ENCODE assay signal across 8 cellular contexts in genomic region chr17:4789701-4789950, GRCh38. TPM values are rescaled to one million over a fixed set of nuclear protein-coding genes. Genes with fewer than 3 reads are reported as not detected.
DNase-seq lines count a peak whose midpoint lies in the region; ATAC-seq and TF ChIP-seq lines count a peak whose summit lies in the region.

No MANE protein-coding gene starts in this region.

- no peaks in the 10 kb centered on the region for H4K20me1 ChIP-seq in SK-N-SH (ENCODE audit: insufficient read depth)

- peak overlapping the region; percentile 99 for H3K4me2 ChIP-seq in SK-N-SH

- no peaks in the 10 kb centered on the region for H3K9me2 ChIP-seq in SK-N-SH

- TF ChIP-seq EP300 in SK-N-SH (IDR thresholded peaks at IDR 0.05; ENCODE audit: borderline replicate concordance in 1 of 2, low read depth in 1 of 2, low read length in 1 of 2), result no peak

- TF ChIP-seq RAD21 in SK-N-SH (IDR thresholded peaks at IDR 0.05; ENCODE audit: low read length), result no peak

- peaks cover 5% of the 10 kb centered on the region for H3F3A ChIP-seq in SK-N-SH (replicated peaks; ENCODE audit: insufficient read depth)

- H3K27ac ChIP-seq in SK-N-SH (ENCODE audit: low read depth in 2 of 2, low read length in 1 of 2), result peak overlapping the region; percentile 70 to 82
- peak overlapping the region; percentile 84 for H3K27ac ChIP-seq in stomach smooth muscle (ENCODE audit: low read length)

- ATAC-seq in SK-N-SH treated with all-trans-retinoic acid at 6 μM for 48 hours, result no peak

- no peaks in the 10 kb centered on the region for H3K27me3 ChIP-seq in SK-N-SH (ENCODE audit: insufficient read depth)
- peaks cover 5 to 7% of the 10 kb centered on the region in 2 donors for H3K27me3 ChIP-seq in stomach smooth muscle (ENCODE audit: control insufficient read depth in 1 of 2, insufficient read depth in 2 of 2, low read length in 2 of 2)

- H3K4me3 ChIP-seq in SK-N-SH (ENCODE audit: low read depth in 2 of 2, low read length in 1 of 2), result peak overlapping the region; percentile 59 to 79
- H3K4me3 ChIP-seq in WI38 (ENCODE audit: low read depth, low read length), result peak overlapping the region; percentile 62
- H3K4me3 ChIP-seq in iPS-11a (ENCODE audit: low read depth, low read length), result peak overlapping the region; percentile 69
- peak overlapping the region; percentile 77 to 86 for H3K4me3 ChIP-seq in stomach smooth muscle (ENCODE audit: low read length in 2 of 2)

- H3K36me3 ChIP-seq in SK-N-SH (replicated peaks in 1 of 2; ENCODE audit: control insufficient read depth in 1 of 2, insufficient read depth in 2 of 2, low read length in 1 of 2), result no peaks in the 10 kb centered on the region
- H3K36me3 ChIP-seq in stomach smooth muscle (ENCODE audit: control insufficient read depth in 2 of 2, insufficient read depth in 2 of 2, low read length in 2 of 2), result no peaks in the 10 kb centered on the region

- no peaks in the 10 kb centered on the region for H3K9me3 ChIP-seq in SK-N-SH
- no peaks in the 10 kb centered on the region for H3K9me3 ChIP-seq in stomach smooth muscle (ENCODE audit: control insufficient read depth in 2 of 2, low read length in 2 of 2)

- 0% methylated on average over 2 of the region's 25 CpGs for WGBS in SK-N-SH (ENCODE audit: low lambda C conversion rate)

- CTCF ChIA-PET in SK-N-SH (lab: Yijun Ruan, JAX), result interaction anchor here (0.6 to 10.5 kb wide), 44 partner anchors 8 to 224 kb away, joined by 3 to 235 read pairs (median 5); partner anchors contain the start of genes ARRB2, C17orf107, CAMTA2 and CHRNE

- TF ChIP-seq CTCF in SK-N-SH (IDR thresholded peaks at IDR 0.05), result no peak
- no peak for TF ChIP-seq CTCF in WI38 (IDR thresholded peaks at IDR 0.05; ENCODE audit: low read depth, low read length)
- TF ChIP-seq CTCF in GM13976 (IDR thresholded peaks at IDR 0.05; ENCODE audit: borderline replicate concordance, control extremely low read depth, extremely low read depth, insufficient read depth, missing control alignments), result no peak

- no peaks in the 10 kb centered on the region for H3K79me2 ChIP-seq in SK-N-SH (ENCODE audit: insufficient read depth)

- H2AFZ ChIP-seq in SK-N-SH (ENCODE audit: low read depth), result peak overlapping the region; percentile 85

- in situ Hi-C loops in GM13976 (cut with MboI; ENCODE audit: low sequenced_read_pairs, unreplicated experiment), result loop anchor here (10.0 kb wide), 1 partner anchor 95 kb away; no protein-coding TSS in a partner anchor

- POLR2A ChIA-PET in SK-N-SH (lab: Yijun Ruan, JAX), result interaction anchor here (1.0 to 1.8 kb wide), 7 partner anchors 17 to 177 kb away, joined by 3 to 10 read pairs (median 4); partner anchors contain the start of genes MINK1, PLD2, SPAG7 and TM4SF5

- H3K4me1 ChIP-seq in SK-N-SH (ENCODE audit: control insufficient read depth in 1 of 2, insufficient read depth in 2 of 2, low read depth in 1 of 2, low read length in 1 of 2), result peaks cover 8 to 19% of the 10 kb centered on the region in 2 experiments; a peak in 2 of 4 replicates
- peaks cover 35% of the 10 kb centered on the region for H3K4me1 ChIP-seq in stomach smooth muscle (ENCODE audit: control insufficient read depth, insufficient read depth, low read length)

- DNase-seq in SK-N-SH (no peak), NCI-H1417 treated with DMSO at 0.1 percent for 48 hours (lab: John Stamatoyannopoulos, UW) (no peak), GM13976 (ENCODE audit: low spot score) (no peak), SW 1271 (lab: John Stamatoyannopoulos, UW) (no peak)

- H3K9ac ChIP-seq in SK-N-SH, result peak overlapping the region; percentile 75; the same call in 1 of the 2 replicates
- peak overlapping the region; percentile 85 to 87 for H3K9ac ChIP-seq in stomach smooth muscle (ENCODE audit: low read length in 2 of 2)

TF ChIP-seq in SK-N-SH, 30 proteins besides CTCF, POLR2A, EP300 and RAD21:
- peak; percentile 51 for TF ChIP-seq YY1 (IDR thresholded peaks at IDR 0.05; ENCODE audit: low read depth)
- TF ChIP-seq RFX5 (IDR thresholded peaks at IDR 0.05; ENCODE audit: low read length), result no peak
- TF ChIP-seq GABPA (IDR thresholded peaks at IDR 0.05; ENCODE audit: low read depth), result 0 out of 2 replicates have a peak, but pooled peaks have one; percentile 5
TF ChIP-seq in SK-N-SH: peak in this region for 2.

TF ChIP-seq in SK-N-SH treated with all-trans-retinoic acid at 6 μM for 48 hours, 23 proteins besides CTCF, POLR2A, EP300 and RAD21:
- no peak for TF ChIP-seq CSRNP3 (CRISPR knock-in tag; IDR thresholded peaks at IDR 0.05)

RNA-seq across cellular contexts. Expression of gene GLTPD2, which starts 0.9 kb away (rescaled TPM):
- not detected in 2 replicates for polyA plus RNA-seq in SK-N-SH (2012; rRNA removed)
- not detected in 2 replicates for polyA plus RNA-seq in SK-N-SH (2012; cell fraction: cytosol; rRNA removed)
- polyA plus RNA-seq in SK-N-SH (2012; cell fraction: nucleus; rRNA removed), result 0.07 TPM in 1 of 2 replicates, not detected in the other

RNA-seq across cellular contexts. Expression of gene VMO1, which starts 3.5 kb away (rescaled TPM):
- polyA plus RNA-seq in SK-N-SH (2012; rRNA removed), result 0.76 and 1.3 TPM in 2 replicates
- polyA plus RNA-seq in SK-N-SH (2012; cell fraction: cytosol; rRNA removed), result 0.39 and 0.62 TPM in 2 replicates
- 1.6 and 5.5 TPM in 2 replicates for polyA plus RNA-seq in SK-N-SH (2012; cell fraction: nucleus; rRNA removed)

RNA-seq across cellular contexts. Expression of gene PSMB6, which starts 6.3 kb away (rescaled TPM):
- polyA plus RNA-seq in SK-N-SH (2012; rRNA removed), result 325 and 331 TPM in 2 replicates
- polyA plus RNA-seq in SK-N-SH (2012; cell fraction: cytosol; rRNA removed), result 253 and 290 TPM in 2 replicates
- polyA plus RNA-seq in SK-N-SH (2012; cell fraction: nucleus; rRNA removed), result 152 and 202 TPM in 2 replicates

RNA-seq across cellular contexts. Expression of gene PLD2, which starts 17.3 kb away (rescaled TPM):
- 42.5 and 49.2 TPM in 2 replicates for polyA plus RNA-seq in SK-N-SH (2012; rRNA removed)
- 12.3 and 17.3 TPM in 2 replicates for polyA plus RNA-seq in SK-N-SH (2012; cell fraction: cytosol; rRNA removed)
- polyA plus RNA-seq in SK-N-SH (2012; cell fraction: nucleus; rRNA removed), result 199 and 209 TPM in 2 replicates
